In the genomic region with DNA sequence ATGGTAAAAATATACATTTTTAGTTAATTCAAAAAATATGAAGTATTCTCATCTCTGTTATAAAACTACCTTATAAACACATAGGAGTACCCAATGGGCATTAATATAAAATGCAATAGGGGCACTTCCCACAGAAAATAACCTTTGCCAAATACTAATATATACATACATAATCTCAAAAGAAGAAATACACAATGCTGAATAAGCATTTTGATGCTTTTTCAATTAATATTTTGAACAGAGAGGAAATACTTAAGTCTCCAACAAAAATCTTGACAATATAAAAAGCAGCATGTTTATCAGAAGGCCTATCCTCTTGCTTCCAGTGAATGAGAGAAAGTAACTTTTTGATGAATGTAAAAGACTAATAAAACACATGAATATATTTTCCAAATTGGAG, we compare ENCODE assay signal across 3 cellular contexts.
TF ChIP-seq lines count a peak whose summit lies in the region.

No MANE protein-coding gene starts in this region.

TF ChIP-seq in A549, 52 proteins besides CTCF, POLR2A, EP300 and RAD21 (continued from another document):
- TF ChIP-seq, protein P1, sequence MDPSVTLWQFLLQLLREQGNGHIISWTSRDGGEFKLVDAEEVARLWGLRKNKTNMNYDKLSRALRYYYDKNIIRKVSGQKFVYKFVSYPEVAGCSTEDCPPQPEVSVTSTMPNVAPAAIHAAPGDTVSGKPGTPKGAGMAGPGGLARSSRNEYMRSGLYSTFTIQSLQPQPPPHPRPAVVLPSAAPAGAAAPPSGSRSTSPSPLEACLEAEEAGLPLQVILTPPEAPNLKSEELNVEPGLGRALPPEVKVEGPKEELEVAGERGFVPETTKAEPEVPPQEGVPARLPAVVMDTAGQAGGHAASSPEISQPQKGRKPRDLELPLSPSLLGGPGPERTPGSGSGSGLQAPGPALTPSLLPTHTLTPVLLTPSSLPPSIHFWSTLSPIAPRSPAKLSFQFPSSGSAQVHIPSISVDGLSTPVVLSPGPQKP (IDR thresholded peaks at IDR 0.05; ENCODE audit: low read depth, low read length), result no peak
- TF ChIP-seq MAFK (IDR thresholded peaks at IDR 0.05; ENCODE audit: partially characterized antibody), result peak; percentile 68

TF ChIP-seq in IMR-90, 13 proteins besides CTCF, POLR2A, EP300 and RAD21 (continued from another document):
- TF ChIP-seq CHD1 (IDR thresholded peaks at IDR 0.05; ENCODE audit: low read depth, low read length), result no peak
TF ChIP-seq in IMR-90: peak in this region for 1.

TF ChIP-seq in neural cell, 6 proteins besides CTCF, POLR2A, EP300 and RAD21 (continued from another document):
- TF ChIP-seq, protein P2, sequence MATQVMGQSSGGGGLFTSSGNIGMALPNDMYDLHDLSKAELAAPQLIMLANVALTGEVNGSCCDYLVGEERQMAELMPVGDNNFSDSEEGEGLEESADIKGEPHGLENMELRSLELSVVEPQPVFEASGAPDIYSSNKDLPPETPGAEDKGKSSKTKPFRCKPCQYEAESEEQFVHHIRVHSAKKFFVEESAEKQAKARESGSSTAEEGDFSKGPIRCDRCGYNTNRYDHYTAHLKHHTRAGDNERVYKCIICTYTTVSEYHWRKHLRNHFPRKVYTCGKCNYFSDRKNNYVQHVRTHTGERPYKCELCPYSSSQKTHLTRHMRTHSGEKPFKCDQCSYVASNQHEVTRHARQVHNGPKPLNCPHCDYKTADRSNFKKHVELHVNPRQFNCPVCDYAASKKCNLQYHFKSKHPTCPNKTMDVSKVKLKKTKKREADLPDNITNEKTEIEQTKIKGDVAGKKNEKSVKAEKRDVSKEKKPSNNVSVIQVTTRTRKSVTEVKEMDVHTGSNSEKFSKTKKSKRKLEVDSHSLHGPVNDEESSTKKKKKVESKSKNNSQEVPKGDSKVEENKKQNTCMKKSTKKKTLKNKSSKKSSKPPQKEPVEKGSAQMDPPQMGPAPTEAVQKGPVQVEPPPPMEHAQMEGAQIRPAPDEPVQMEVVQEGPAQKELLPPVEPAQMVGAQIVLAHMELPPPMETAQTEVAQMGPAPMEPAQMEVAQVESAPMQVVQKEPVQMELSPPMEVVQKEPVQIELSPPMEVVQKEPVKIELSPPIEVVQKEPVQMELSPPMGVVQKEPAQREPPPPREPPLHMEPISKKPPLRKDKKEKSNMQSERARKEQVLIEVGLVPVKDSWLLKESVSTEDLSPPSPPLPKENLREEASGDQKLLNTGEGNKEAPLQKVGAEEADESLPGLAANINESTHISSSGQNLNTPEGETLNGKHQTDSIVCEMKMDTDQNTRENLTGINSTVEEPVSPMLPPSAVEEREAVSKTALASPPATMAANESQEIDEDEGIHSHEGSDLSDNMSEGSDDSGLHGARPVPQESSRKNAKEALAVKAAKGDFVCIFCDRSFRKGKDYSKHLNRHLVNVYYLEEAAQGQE (IDR thresholded peaks at IDR 0.05; ENCODE audit: borderline replicate concordance), result no peak
- no peak for TF ChIP-seq POLR2AphosphoS5 (IDR thresholded peaks at IDR 0.05)
- no peak for TF ChIP-seq TAF1 (IDR thresholded peaks at IDR 0.05; ENCODE audit: low read depth)
- no peak for TF ChIP-seq MXI1 (conservative IDR thresholded peaks at IDR 0.05; ENCODE audit: poor library complexity, severe bottlenecking)
- no peak for TF ChIP-seq SMC3 (conservative IDR thresholded peaks at IDR 0.05; ENCODE audit: poor library complexity)
